In genomic region chr11:47408598-47409439, GRCh38 we compare ENCODE assay signal across 1 cellular context.
TF ChIP-seq lines count a peak whose summit lies in the region.

No MANE protein-coding gene starts in this region.

TF ChIP-seq in HepG2, 621 proteins besides CTCF, POLR2A, EP300 and RAD21 (continues in another document):
- peak; percentile 65; the same call in 1 of the 2 replicates for TF ChIP-seq DZIP1 (CRISPR knock-in tag; IDR thresholded peaks at IDR 0.05)
- TF ChIP-seq PLSCR1 (CRISPR knock-in tag; IDR thresholded peaks at IDR 0.05; ENCODE audit: borderline replicate concordance): no peak
- no peak for TF ChIP-seq ZFP36L1 (CRISPR knock-in tag; IDR thresholded peaks at IDR 0.05)
- TF ChIP-seq HOXA7 (CRISPR knock-in tag; IDR thresholded peaks at IDR 0.05): no peak
- no peak for TF ChIP-seq FOXM1 (CRISPR knock-in tag; IDR thresholded peaks at IDR 0.05)
- TF ChIP-seq KLF15 (CRISPR knock-in tag; IDR thresholded peaks at IDR 0.05; ENCODE audit: borderline replicate concordance): no peak
- no peak for TF ChIP-seq ZBTB10 (CRISPR knock-in tag; IDR thresholded peaks at IDR 0.05; ENCODE audit: borderline replicate concordance)
- 0 out of 2 replicates have a peak, but pooled peaks have one; percentile 7 for TF ChIP-seq ZXDC (CRISPR knock-in tag; IDR thresholded peaks at IDR 0.05)
- TF ChIP-seq SETDB1 (CRISPR knock-in tag; IDR thresholded peaks at IDR 0.05; ENCODE audit: borderline replicate concordance): no peak
- TF ChIP-seq LBX2 (CRISPR knock-in tag; IDR thresholded peaks at IDR 0.05; ENCODE audit: borderline replicate concordance): no peak
- TF ChIP-seq RNF219 (CRISPR knock-in tag; IDR thresholded peaks at IDR 0.05): no peak
- TF ChIP-seq THRA (CRISPR knock-in tag; IDR thresholded peaks at IDR 0.05; ENCODE audit: borderline replicate concordance): no peak
- no peak for TF ChIP-seq SNAPC5 (CRISPR knock-in tag; IDR thresholded peaks at IDR 0.05; ENCODE audit: borderline replicate concordance)
- TF ChIP-seq SYNCRIP (IDR thresholded peaks at IDR 0.05; ENCODE audit: insufficient read depth, low read depth, low read length): no peak
- TF ChIP-seq ZNF670 (CRISPR knock-in tag; IDR thresholded peaks at IDR 0.05; ENCODE audit: borderline replicate concordance): no peak
- TF ChIP-seq ZNF441 (CRISPR knock-in tag; IDR thresholded peaks at IDR 0.05; ENCODE audit: borderline replicate concordance): no peak
- TF ChIP-seq NR2F1 (CRISPR knock-in tag; IDR thresholded peaks at IDR 0.05): no peak
- TF ChIP-seq TRIM24 (CRISPR knock-in tag; IDR thresholded peaks at IDR 0.05): no peak
- TF ChIP-seq ONECUT2 (CRISPR knock-in tag; IDR thresholded peaks at IDR 0.05): no peak
- TF ChIP-seq MBD4 (IDR thresholded peaks at IDR 0.05; ENCODE audit: borderline replicate concordance, low read length): no peak
- no peak for TF ChIP-seq THAP11 (CRISPR knock-in tag; IDR thresholded peaks at IDR 0.05)
- TF ChIP-seq CENPBD1 (CRISPR knock-in tag; IDR thresholded peaks at IDR 0.05; ENCODE audit: borderline replicate concordance, low read depth): peak; percentile 22; the same call in 1 of the 2 replicates
- TF ChIP-seq GLI4 (CRISPR knock-in tag; IDR thresholded peaks at IDR 0.05; ENCODE audit: borderline replicate concordance): no peak
- no peak for TF ChIP-seq ZNF678 (CRISPR knock-in tag; IDR thresholded peaks at IDR 0.05)
- no peak for TF ChIP-seq HNF4G (IDR thresholded peaks at IDR 0.05; ENCODE audit: borderline replicate concordance, low read depth, low read length)
- no peak for TF ChIP-seq HNF4G (CRISPR knock-in tag; IDR thresholded peaks at IDR 0.05; ENCODE audit: borderline replicate concordance, low read depth)
- no peak for TF ChIP-seq FLYWCH1 (CRISPR knock-in tag; IDR thresholded peaks at IDR 0.05)
- TF ChIP-seq ZNF580 (CRISPR knock-in tag; IDR thresholded peaks at IDR 0.05; ENCODE audit: borderline replicate concordance, low read depth): no peak
- 0 out of 2 replicates have a peak, but pooled peaks have one; percentile 35 for TF ChIP-seq ZFYVE20 (CRISPR knock-in tag; IDR thresholded peaks at IDR 0.05; ENCODE audit: borderline replicate concordance, low read depth)
- TF ChIP-seq ZNF691 (CRISPR knock-in tag; IDR thresholded peaks at IDR 0.05; ENCODE audit: borderline replicate concordance, low read depth): no peak
- no peak for TF ChIP-seq FOXA3 (CRISPR knock-in tag; IDR thresholded peaks at IDR 0.05)
- TF ChIP-seq ZIK1 (CRISPR knock-in tag; IDR thresholded peaks at IDR 0.05; ENCODE audit: borderline replicate concordance, low read depth): peak; percentile 35; the same call in 1 of the 2 replicates
- TF ChIP-seq ZNF7 (CRISPR knock-in tag; IDR thresholded peaks at IDR 0.05): no peak
- TF ChIP-seq ETV5 (CRISPR knock-in tag; IDR thresholded peaks at IDR 0.05; ENCODE audit: borderline replicate concordance): no peak
- 0 out of 2 replicates have a peak, but pooled peaks have one; percentile 64 for TF ChIP-seq ZNF572 (CRISPR knock-in tag; IDR thresholded peaks at IDR 0.05)
- no peak for TF ChIP-seq ZSCAN12 (CRISPR knock-in tag; IDR thresholded peaks at IDR 0.05)
- TF ChIP-seq PRPF4 (IDR thresholded peaks at IDR 0.05; ENCODE audit: low read depth, low read length, poor library complexity, severe bottlenecking): no peak
- TF ChIP-seq ATF1 (CRISPR knock-in tag; IDR thresholded peaks at IDR 0.05): no peak
- peak; percentile 19; the same call in 1 of the 2 replicates for TF ChIP-seq ZNF609 (CRISPR knock-in tag; IDR thresholded peaks at IDR 0.05; ENCODE audit: borderline replicate concordance)
- no peak for TF ChIP-seq AGO2 (optimal IDR thresholded peaks at IDR 0.05; ENCODE audit: low read depth, low read length)
- TF ChIP-seq PCBP2 (optimal IDR thresholded peaks at IDR 0.05; ENCODE audit: low read depth, low read length, poor library complexity, severe bottlenecking): no peak
- 0 out of 2 replicates have a peak, but pooled peaks have one; percentile 15 for TF ChIP-seq NKX3-1 (CRISPR knock-in tag; IDR thresholded peaks at IDR 0.05)
